ENCODE assay signal across 8 cellular contexts in the genomic region with DNA sequence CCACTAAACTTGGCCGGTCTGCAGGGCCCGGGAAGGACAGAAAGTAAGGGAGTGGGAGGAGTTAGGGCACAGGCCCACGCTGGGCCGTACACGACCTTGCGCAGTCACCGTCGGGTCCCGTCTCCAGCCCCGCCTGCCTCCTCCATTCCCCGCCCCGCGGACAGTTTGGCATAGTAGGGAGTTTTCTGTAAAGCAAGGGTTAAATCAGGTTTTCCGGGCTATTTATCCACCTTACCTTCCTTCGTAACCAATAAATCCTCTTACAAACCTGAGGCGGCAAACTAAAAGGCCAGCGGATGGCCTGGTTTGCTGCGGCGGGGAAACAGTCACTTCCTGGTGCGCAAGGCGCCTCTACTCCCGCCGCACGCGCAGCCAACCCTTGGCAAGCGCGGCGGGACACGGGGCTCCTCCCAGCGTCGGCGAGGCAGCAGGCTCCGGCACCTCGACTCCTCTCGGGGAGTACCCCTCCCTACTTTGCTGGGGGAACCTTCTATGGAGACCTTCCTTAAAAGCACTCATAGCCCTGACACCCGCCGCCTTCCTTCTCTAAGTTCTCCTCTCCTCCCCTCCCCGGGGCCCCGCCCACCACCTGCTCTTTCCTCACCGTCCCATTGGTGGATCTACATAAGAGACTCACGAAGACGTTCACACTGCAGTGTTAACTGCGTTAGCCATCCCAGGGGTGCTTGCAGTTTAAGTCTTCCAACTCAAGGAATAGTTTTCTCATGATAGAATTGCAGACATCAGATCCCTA. TPM values are rescaled to one million over a fixed set of nuclear protein-coding genes. Genes with fewer than 3 reads are reported as not detected.
DNase-seq lines count a peak whose midpoint lies in the region; ATAC-seq and TF ChIP-seq lines count a peak whose summit lies in the region.

A gene with protein sequence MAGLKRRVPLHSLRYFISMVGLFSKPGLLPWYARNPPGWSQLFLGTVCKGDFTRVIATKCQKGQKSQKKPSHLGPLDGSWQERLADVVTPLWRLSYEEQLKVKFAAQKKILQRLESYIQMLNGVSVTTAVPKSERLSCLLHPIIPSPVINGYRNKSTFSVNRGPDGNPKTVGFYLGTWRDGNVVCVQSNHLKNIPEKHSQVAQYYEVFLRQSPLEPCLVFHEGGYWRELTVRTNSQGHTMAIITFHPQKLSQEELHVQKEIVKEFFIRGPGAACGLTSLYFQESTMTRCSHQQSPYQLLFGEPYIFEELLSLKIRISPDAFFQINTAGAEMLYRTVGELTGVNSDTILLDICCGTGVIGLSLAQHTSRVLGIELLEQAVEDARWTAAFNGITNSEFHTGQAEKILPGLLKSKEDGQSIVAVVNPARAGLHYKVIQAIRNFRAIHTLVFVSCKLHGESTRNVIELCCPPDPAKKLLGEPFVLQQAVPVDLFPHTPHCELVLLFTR (minus strand): TSS at position 563 of the 754 bp plus-strand sequence. CDS start 9,822 bp downstream, outside the sequence.

- POLR2A ChIA-PET in RWPE1 (lab: Yijun Ruan, JAX; ENCODE audit: low non-redundant PET) = no interaction called here

- no peaks in the 10 kb centered on the region for H3K27me3 ChIP-seq in KMS-11 (ENCODE audit: insufficient read depth, low read depth)

- no peak for TF ChIP-seq CTCF in KMS-11 (conservative IDR thresholded peaks at IDR 0.05; ENCODE audit: low read depth, low read length)
- no peak for TF ChIP-seq CTCF in RWPE1 (conservative IDR thresholded peaks at IDR 0.05; ENCODE audit: low read depth)
- no peak for TF ChIP-seq CTCF in fibroblast of pulmonary artery (IDR thresholded peaks at IDR 0.05; ENCODE audit: low read length, missing control alignments)
- no peak for TF ChIP-seq CTCF in nephron progenitor cell (IDR thresholded peaks at IDR 0.05)

- H3K9ac ChIP-seq in KMS-11 = peak within 1 kb of the TSS; percentile 83

- H3K36me3 Mint-ChIP-seq in activated T-helper 17 cell treated with anti-CD3 and anti-CD28 coated beads, Interleukin-2, amount 50 U/mL, for 72 hours (ENCODE audit: low read depth) = peaks cover 32% of the 10 kb centered on the region
- H3K36me3 Mint-ChIP-seq in nephron progenitor cell (ENCODE audit: low read depth) = peaks cover 7% of the 10 kb centered on the region
- peaks cover 17% of the 10 kb centered on the region for H3K36me3 Mint-ChIP-seq in stimulated activated naive CD8-positive, alpha-beta T cell treated with anti-CD3 and anti-CD28 coated beads, Interleukin-15, Interleukin-2, amounts not matched to agents 100 ng/mL and 50 ng/mL, for 24 hours (ENCODE audit: low read depth)

- peak within 1 kb of the TSS; percentile 56 for H3K4me2 ChIP-seq in KMS-11

- peaks cover 10% of the 10 kb centered on the region for H3K4me1 Mint-ChIP-seq in activated T-helper 17 cell treated with anti-CD3 and anti-CD28 coated beads, Interleukin-2, amount 50 U/mL, for 72 hours
- H3K4me1 Mint-ChIP-seq in nephron progenitor cell = no peaks in the 10 kb centered on the region
- H3K4me1 Mint-ChIP-seq in stimulated activated naive CD8-positive, alpha-beta T cell treated with anti-CD3 and anti-CD28 coated beads, Interleukin-15, Interleukin-2, amounts not matched to agents 100 ng/mL and 50 ng/mL, for 24 hours (ENCODE audit: low read depth) = peaks cover 23% of the 10 kb centered on the region

- H4K20me1 ChIP-seq in KMS-11 (ENCODE audit: insufficient read depth) = no peaks in the 10 kb centered on the region

- ATAC-seq in GM21786 (IDR thresholded peaks at IDR 0.05; ENCODE audit: unreplicated experiment) = peak; percentile 91
- ATAC-seq in activated T-helper 17 cell treated with anti-CD3 and anti-CD28 coated beads, Interleukin-2, amount 50 U/mL, for 72 hours (replicated peaks) = peak; percentile 93

- H3K4me1 ChIP-seq in KMS-11 (ENCODE audit: low read depth, poor library complexity, severe bottlenecking) = no peaks in the 10 kb centered on the region

- H3K79me2 ChIP-seq in KMS-11 (ENCODE audit: insufficient read depth, low read depth) = no peaks in the 10 kb centered on the region

- H3K4me3 ChIP-seq in KMS-11 (IDR thresholded peaks at IDR 0.05; ENCODE audit: insufficient read depth, low read depth, low read length) (no peak within 1 kb of the TSS), fibroblast of pulmonary artery (replicated peaks; ENCODE audit: low read depth, low read length) (peak within 1 kb of the TSS; percentile 66)

- no peaks in the 10 kb centered on the region for H3K36me3 ChIP-seq in KMS-11 (ENCODE audit: insufficient read depth)

- H3K27ac Mint-ChIP-seq in activated T-helper 17 cell treated with anti-CD3 and anti-CD28 coated beads, Interleukin-2, amount 50 U/mL, for 72 hours = peak within 1 kb of the TSS; percentile 93
- H3K27ac Mint-ChIP-seq in nephron progenitor cell = peak within 1 kb of the TSS; percentile 45
- H3K27ac Mint-ChIP-seq in stimulated activated naive CD8-positive, alpha-beta T cell treated with anti-CD3 and anti-CD28 coated beads, Interleukin-15, Interleukin-2, amounts not matched to agents 100 ng/mL and 50 ng/mL, for 24 hours = peak within 1 kb of the TSS; percentile 95

- H3K27ac ChIP-seq in KMS-11 = peak within 1 kb of the TSS; percentile 83
- peak within 1 kb of the TSS; percentile 87 for H3K27ac ChIP-seq in RWPE1

- H2AFZ ChIP-seq in KMS-11 (ENCODE audit: low read depth) = peak within 1 kb of the TSS; percentile 77

- H3K9me3 Mint-ChIP-seq in activated T-helper 17 cell treated with anti-CD3 and anti-CD28 coated beads, Interleukin-2, amount 50 U/mL, for 72 hours = no peaks in the 10 kb centered on the region
- H3K9me3 Mint-ChIP-seq in nephron progenitor cell = peaks cover 57% of the 10 kb centered on the region
- no peaks in the 10 kb centered on the region for H3K9me3 Mint-ChIP-seq in stimulated activated naive CD8-positive, alpha-beta T cell treated with anti-CD3 and anti-CD28 coated beads, Interleukin-15, Interleukin-2, amounts not matched to agents 100 ng/mL and 50 ng/mL, for 24 hours

- H3K27me3 Mint-ChIP-seq in activated T-helper 17 cell treated with anti-CD3 and anti-CD28 coated beads, Interleukin-2, amount 50 U/mL, for 72 hours = no peaks in the 10 kb centered on the region
- peaks cover 3% of the 10 kb centered on the region for H3K27me3 Mint-ChIP-seq in nephron progenitor cell (ENCODE audit: low read depth, poor library complexity)
- H3K27me3 Mint-ChIP-seq in stimulated activated naive CD8-positive, alpha-beta T cell treated with anti-CD3 and anti-CD28 coated beads, Interleukin-15, Interleukin-2, amounts not matched to agents 100 ng/mL and 50 ng/mL, for 24 hours = no peaks in the 10 kb centered on the region

- peak within 1 kb of the TSS; percentile 86 for H3K4me3 Mint-ChIP-seq in activated T-helper 17 cell treated with anti-CD3 and anti-CD28 coated beads, Interleukin-2, amount 50 U/mL, for 72 hours
- H3K4me3 Mint-ChIP-seq in nephron progenitor cell = peak within 1 kb of the TSS; percentile 86
- H3K4me3 Mint-ChIP-seq in stimulated activated naive CD8-positive, alpha-beta T cell treated with anti-CD3 and anti-CD28 coated beads, Interleukin-15, Interleukin-2, amounts not matched to agents 100 ng/mL and 50 ng/mL, for 24 hours = peak within 1 kb of the TSS; percentile 88

- CTCF ChIA-PET in RWPE1 (lab: Yijun Ruan, JAX) = no interaction called here

- DNase-seq in Daoy (ENCODE audit: low read depth) = peak; percentile 73
- DNase-seq in RWPE1 (ENCODE audit: low spot score) = peak; percentile 75
- DNase-seq in fibroblast of pulmonary artery (ENCODE audit: low read depth) = peak; percentile 69
- DNase-seq in nephron progenitor cell = peak; percentile 66

RNA-seq across cellular contexts. Expression of the gene that starts here (rescaled TPM):
- total RNA-seq in Daoy (2014; rRNA removed; shearing (Covaris generic)) = 9.0 and 19.9 TPM in 2 replicates
- 10 to 100 TPM; 25.7 to 29.2 TPM for total RNA-seq in activated T-helper 17 cell treated with anti-CD3 and anti-CD28 coated beads, Interleukin-2, amount 50 U/mL, for 72 hours

Comparison
In these comparisons a context has a peak if more than half of its experiments do, and no peak if none do; other contexts are left out.
1. H3K27ac Mint-ChIP-seq: peak in every context shown above with its lines; median percentile 95 in stimulated activated naive CD8-positive, alpha-beta T cell treated with anti-CD3 and anti-CD28 coated beads, Interleukin-15, Interleukin-2, amounts not matched to agents 100 ng/mL and 50 ng/mL, for 24 hours; 93 in activated T-helper 17 cell treated with anti-CD3 and anti-CD28 coated beads, Interleukin-2, amount 50 U/mL, for 72 hours; 45 in nephron progenitor cell.